Comparison of ENCODE assay signal across 9 cellular contexts in genomic region chr17:2171725-2172446, GRCh38.
A peak's percentile ranks its signal among the peaks of the same experiment; 100 is the strongest.
DNase-seq lines count a peak whose midpoint lies in the region; ATAC-seq and TF ChIP-seq lines count a peak whose summit lies in the region.
"Had no signal": no experiment of that assay in that cellular context is flagged by ENCODE, and none has a peak within 500 bp of the region (broad histone marks: within the 10 kb centered on the region; RNA-seq: fewer than 3 reads in every experiment).

No MANE protein-coding gene starts in this region.

- TF ChIP-seq CTCF in AG10803 (conservative IDR thresholded peaks at IDR 0.05; ENCODE audit: low read length) (no peak), fibroblast of pulmonary artery (IDR thresholded peaks at IDR 0.05; ENCODE audit: low read length, missing control alignments) (no peak), omental fat pad (IDR thresholded peaks at IDR 0.05) (no peak)

- ATAC-seq in omental fat pad (ENCODE audit: low FRiP score) (peak; percentile 61), GM19463 (IDR thresholded peaks at IDR 0.05; ENCODE audit: unreplicated experiment) (no peak), HG03135 (IDR thresholded peaks at IDR 0.05; ENCODE audit: unreplicated experiment) (no peak), GM18870 (IDR thresholded peaks at IDR 0.05; ENCODE audit: unreplicated experiment) (no peak)

- H3K4me3 ChIP-seq in AG10803 (ENCODE audit: low read length): peak overlapping the region; percentile 33
- peak overlapping the region; percentile 41 for H3K4me3 ChIP-seq in fibroblast of pulmonary artery (replicated peaks; ENCODE audit: low read depth, low read length)

- peak; percentile 98 for DNase-seq in AG10803 (ENCODE audit: low read depth)
- peak; percentile 98 for DNase-seq in fibroblast of pulmonary artery (ENCODE audit: low read depth)
- DNase-seq in omental fat pad (ENCODE audit: low spot score): no peak
- DNase-seq in NCI-H146 treated with DMSO at 0.1 percent for 48 hours (lab: John Stamatoyannopoulos, UW; ENCODE audit: unreplicated experiment): no peak
- DNase-seq: stimulated activated CD4-positive, alpha-beta T cell treated with anti-CD3 and anti-CD28 coated beads, Interleukin-2, amount 100 ng/mL, for 24 hours had no signal

TF ChIP-seq in PFSK-1, 5 proteins besides CTCF, POLR2A, EP300 and RAD21:
- TF ChIP-seq POLR2AphosphoS5 (IDR thresholded peaks at IDR 0.05; ENCODE audit: low read depth, low read length) (peak; percentile 24; the same call in 1 of the 2 replicates), TAF1 (IDR thresholded peaks at IDR 0.05; ENCODE audit: borderline replicate concordance, insufficient read depth, low read length) (0 out of 2 replicates have a peak, but pooled peaks have one; percentile 24), SIN3A (IDR thresholded peaks at IDR 0.05; ENCODE audit: borderline replicate concordance, insufficient read depth, low read length) (peak; percentile 96), REST (IDR thresholded peaks at IDR 0.05; ENCODE audit: insufficient read depth in 1 of 2, low read depth in 2 of 2, low read length in 2 of 2) (no peak), FOXP2 (optimal IDR thresholded peaks at IDR 0.05; ENCODE audit: borderline replicate concordance, extremely low read depth, extremely low read length, insufficient read depth) (no peak)
TF ChIP-seq in PFSK-1: peak in this region for 3.

Comparison
In these comparisons a context has a peak if more than half of its experiments do, and no peak if none do; other contexts are left out.
1. DNase-seq: peak in AG10803 (single experiment) and fibroblast of pulmonary artery (single experiment); none in omental fat pad (single experiment) and NCI-H146 treated with DMSO at 0.1 percent for 48 hours (single experiment).